Comparison of ENCODE assay signal across 1 cellular context in the genomic region with DNA sequence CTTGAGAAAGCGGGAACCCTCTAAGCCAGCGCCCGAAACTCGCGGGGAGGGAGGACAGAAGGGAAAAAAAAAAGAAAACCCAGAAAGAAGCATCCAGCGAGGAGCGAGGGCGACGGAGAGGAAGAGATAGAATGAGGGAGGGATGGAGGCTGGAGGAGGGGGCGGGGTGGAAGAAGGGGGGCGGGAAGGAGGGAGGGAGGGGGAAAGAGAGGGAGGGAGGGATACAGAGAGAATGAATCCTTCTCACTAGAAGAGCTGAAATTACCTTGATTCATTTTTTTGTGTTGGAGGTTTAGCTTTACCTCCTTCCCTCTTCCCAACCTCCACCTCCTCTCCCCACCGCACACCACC.
TF ChIP-seq lines count a peak whose summit lies in the region.

No MANE protein-coding gene starts in this region.

TF ChIP-seq in SK-N-SH, 30 proteins besides CTCF, POLR2A, EP300 and RAD21 (continued from another document):
- TF ChIP-seq RXRA (IDR thresholded peaks at IDR 0.05; ENCODE audit: borderline replicate concordance, low read depth) = no peak
